14 cellular contexts compared by ENCODE assay signal in genomic region chr12:2319747-2320146, GRCh38.
DNase-seq lines count a peak whose midpoint lies in the region; ATAC-seq and TF ChIP-seq lines count a peak whose summit lies in the region.
"Had no signal": no experiment of that assay in that cellular context is flagged by ENCODE, and none has a peak within 500 bp of the region (broad histone marks: within the 10 kb centered on the region; RNA-seq: fewer than 3 reads in every experiment).

No MANE protein-coding gene starts in this region.

- H3K4me1 ChIP-seq in hepatocyte (ENCODE audit: insufficient read depth) (peaks cover 10% of the 10 kb centered on the region), right lobe of liver (no peaks in the 10 kb centered on the region)
- H3K4me1 ChIP-seq: prostate gland had no signal

- intact Hi-C loops in right lobe of liver (cut with DNase I), result no loop called here

- DNase-seq in A172 (ENCODE audit: low spot score) (peak; percentile 42), HCEC 1CT (peak; percentile 35), astrocyte of the hippocampus (ENCODE audit: low read depth, low spot score) (peak; percentile 48), hepatocyte (ENCODE audit: low spot score) (peak; percentile 48), NOMO-1 treated with DMSO at 0.1 percent for 48 hours (lab: John Stamatoyannopoulos, UW; ENCODE audit: unreplicated experiment) (no peak), right lobe of liver (no peak)
- DNase-seq: activated effector memory CD4-positive, alpha-beta T cell treated with anti-CD3 and anti-CD28 coated beads, Interleukin-2, amount 50 U/mL, for 16 hours; hypothalamus; left colon; NCI-H187; NCI-H510A had no signal

- TF ChIP-seq POLR2A in right lobe of liver (IDR thresholded peaks at IDR 0.05), result no peak

- H3K27me3 ChIP-seq in hepatocyte (no peaks in the 10 kb centered on the region), right lobe of liver (no peaks in the 10 kb centered on the region)

- H3K36me3 ChIP-seq in hepatocyte (replicated peaks; ENCODE audit: insufficient read depth, low read depth), result no peaks in the 10 kb centered on the region
- H3K36me3 ChIP-seq in right lobe of liver, result no peaks in the 10 kb centered on the region
- H3K36me3 ChIP-seq: prostate gland had no signal

- H3K27ac ChIP-seq in hepatocyte, result peak overlapping the region; percentile 46
- no peak overlapping the region for H3K27ac ChIP-seq in right lobe of liver
- H3K27ac ChIP-seq: prostate gland had no signal

- H3K4me3 ChIP-seq in hepatocyte (no peak overlapping the region), right lobe of liver (no peak overlapping the region)
- H3K4me3 ChIP-seq: prostate gland had no signal

- no peak for ATAC-seq in GM21786 (IDR thresholded peaks at IDR 0.05; ENCODE audit: unreplicated experiment)
- ATAC-seq in right lobe of liver, result no peak
- no peak for ATAC-seq in HG02870 (IDR thresholded peaks at IDR 0.05; ENCODE audit: unreplicated experiment)
- ATAC-seq: left colon had no signal

- no peaks in the 10 kb centered on the region for H3K79me2 ChIP-seq in hepatocyte

- H4K20me1 ChIP-seq in hepatocyte (ENCODE audit: insufficient read depth, poor library complexity, severe bottlenecking), result no peaks in the 10 kb centered on the region

- no peak overlapping the region for H2AFZ ChIP-seq in hepatocyte

- peak overlapping the region; percentile 32 for H3K4me2 ChIP-seq in hepatocyte

- H3K9me2 ChIP-seq in hepatocyte (replicated peaks; ENCODE audit: insufficient read depth), result no peaks in the 10 kb centered on the region

- H3K9me3 ChIP-seq in hepatocyte (ENCODE audit: low read depth) (no peaks in the 10 kb centered on the region), right lobe of liver (no peaks in the 10 kb centered on the region)
- H3K9me3 ChIP-seq: prostate gland had no signal

- 63% methylated on average over 3 of the region's 3 CpGs for WGBS in hepatocyte (ENCODE audit: low lambda C conversion rate, missing lambda C conversion rate)
- 31% methylated on average over 2 of the region's 3 CpGs for WGBS in right lobe of liver (ENCODE audit: insufficient coverage, low coverage, low lambda C conversion rate, missing lambda C conversion rate)

- TF ChIP-seq CTCF in hepatocyte (IDR thresholded peaks at IDR 0.05; ENCODE audit: poor library complexity) (no peak), right lobe of liver (IDR thresholded peaks at IDR 0.05) (no peak)

Comparison
In these comparisons a context has a peak if more than half of its experiments do, and no peak if none do; other contexts are left out.
1. DNase-seq: peak in A172 (single experiment), HCEC 1CT (single experiment), astrocyte of the hippocampus (single experiment) and hepatocyte (single experiment); none in NOMO-1 treated with DMSO at 0.1 percent for 48 hours (single experiment) and right lobe of liver (0 of 3).